ENCODE assay signal across 17 cellular contexts in the genomic region with DNA sequence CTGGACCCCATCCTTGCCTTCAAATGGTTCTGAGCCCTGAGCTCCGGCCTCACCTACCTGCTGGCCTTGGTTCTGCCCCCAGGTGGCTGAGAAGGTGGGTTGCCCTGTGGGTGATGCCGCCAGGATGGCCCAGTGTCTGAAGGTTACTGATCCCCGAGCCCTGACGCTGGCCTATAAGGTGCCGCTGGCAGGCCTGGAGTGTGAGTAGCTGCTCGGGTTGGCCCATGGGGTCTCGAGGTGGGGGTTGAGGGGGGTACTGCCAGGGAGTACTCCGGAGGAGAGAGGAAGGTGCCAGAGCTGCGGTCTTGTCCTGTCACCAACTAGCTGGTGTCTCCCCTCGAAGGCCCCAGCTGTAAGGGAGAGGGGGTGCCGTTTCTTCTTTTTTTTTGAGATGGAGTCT. TPM values are rescaled to one million over a fixed set of nuclear protein-coding genes. Genes with fewer than 3 reads are reported as not detected.
A peak's percentile ranks its signal among the peaks of the same experiment; 100 is the strongest.
DNase-seq lines count a peak whose midpoint lies in the region; ATAC-seq, FAIRE-seq and TF ChIP-seq lines count a peak whose summit lies in the region.
"Had no signal": no experiment of that assay in that cellular context is flagged by ENCODE, and none has a peak within 500 bp of the region (broad histone marks: within the 10 kb centered on the region; RNA-seq: fewer than 3 reads in every experiment).

No MANE protein-coding gene starts in this region.

- ATAC-seq in left ventricle myocardium superior (no peak), heart right ventricle (no peak), pancreas (peak in 2 of 4 donors; percentile 0 to 1)
- ATAC-seq: CD8-positive, alpha-beta T cell had no signal

- TF ChIP-seq CTCF in heart right ventricle (IDR thresholded peaks at IDR 0.05) (no peak), kidney (IDR thresholded peaks at IDR 0.05; ENCODE audit: borderline replicate concordance, extremely low read depth, insufficient read depth) (no peak), pancreas (IDR thresholded peaks at IDR 0.05) (no peak), suprapubic skin (IDR thresholded peaks at IDR 0.05) (no peak)

- H3K9ac ChIP-seq in kidney (ENCODE audit: low read length in 2 of 2), result no peak overlapping the region
- H3K9ac ChIP-seq: BLaER1 had no signal

- H3K4me1 ChIP-seq in heart right ventricle, result no peaks in the 10 kb centered on the region
- no peaks in the 10 kb centered on the region for H3K4me1 ChIP-seq in kidney (ENCODE audit: control insufficient read depth in 1 of 2, insufficient read depth in 1 of 2, low read depth in 1 of 2, low read length in 2 of 2)
- H3K4me1 ChIP-seq in pancreas, result no peaks in the 10 kb centered on the region
- no peaks in the 10 kb centered on the region for H3K4me1 ChIP-seq in suprapubic skin

- TF ChIP-seq EP300 in suprapubic skin (IDR thresholded peaks at IDR 0.05), result no peak

- DNase-seq in left ventricle myocardium superior, result peak; percentile 26
- no peak for DNase-seq in heart right ventricle
- DNase-seq in kidney, result peak; percentile 70
- DNase-seq in pancreas, result peak in 4 of 6 donors; percentile 65 to 87 (median 69)
- DNase-seq in suprapubic skin (ENCODE audit: low spot score in 2 of 2), result no peak
- no peak for DNase-seq in H4 (ENCODE audit: low spot score)
- no peak for DNase-seq in activated CD8-positive, alpha-beta memory T cell treated with anti-CD3 and anti-CD28 coated beads, Interleukin-2, amount 50 U/mL, for 48 hours
- DNase-seq: 8988T; Calu3; CD8-positive, alpha-beta T cell; DMS79 treated with DMSO at 0.1 percent for 48 hours; GF-D8; GOT3; H9 had no signal

- intact Hi-C loops in left ventricle myocardium superior (cut with micrococcal nuclease), result no loop called here
- intact Hi-C loops in heart right ventricle (cut with DNase I), result no loop called here
- intact Hi-C loops in kidney (cut with DNase I), result no loop called here
- intact Hi-C loops in pancreas (cut with DNase I), result no loop called here

- no peaks in the 10 kb centered on the region for H3K27me3 ChIP-seq in heart right ventricle
- no peaks in the 10 kb centered on the region for H3K27me3 ChIP-seq in pancreas
- H3K27me3 ChIP-seq in suprapubic skin, result no peaks in the 10 kb centered on the region
- H3K27me3 ChIP-seq: BLaER1 had no signal

- H3K4me3 ChIP-seq in heart right ventricle (no peak overlapping the region), kidney (ENCODE audit: low read length in 2 of 2) (no peak overlapping the region), pancreas (peak overlapping the region in 3 of 4 donors; percentile 49 to 61 (median 55)), suprapubic skin (no peak overlapping the region)
- H3K4me3 ChIP-seq: BLaER1 had no signal

- FAIRE-seq in kidney (lab: Jason Lieb, UNC) (no peak), pancreas (lab: Jason Lieb, UNC) (no peak)
- FAIRE-seq: HTR-8/SVneo had no signal

- H3K36me3 ChIP-seq in heart right ventricle (no peaks in the 10 kb centered on the region), kidney (ENCODE audit: control insufficient read depth in 1 of 2, insufficient read depth in 2 of 2, low read length in 2 of 2) (no peaks in the 10 kb centered on the region), pancreas (peaks cover 0 to 46% (median 20%) of the 10 kb centered on the region in 3 donors), suprapubic skin (no peaks in the 10 kb centered on the region)
- H3K36me3 ChIP-seq: BLaER1 had no signal

- 95% methylated on average over 11 of the region's 11 CpGs for WGBS in heart right ventricle, 2 donors
- 33 to 42% methylated on average over 11 of the region's 11 CpGs for WGBS in pancreas, 2 donors
- WGBS in suprapubic skin, result 95% methylated on average over 7 of the region's 11 CpGs

- TF ChIP-seq POLR2A in suprapubic skin (IDR thresholded peaks at IDR 0.05), result no peak

- no peaks in the 10 kb centered on the region for H3K9me3 ChIP-seq in heart right ventricle
- H3K9me3 ChIP-seq in kidney (ENCODE audit: control insufficient read depth in 1 of 2, low read length in 2 of 2), result no peaks in the 10 kb centered on the region
- no peaks in the 10 kb centered on the region for H3K9me3 ChIP-seq in pancreas
- no peaks in the 10 kb centered on the region for H3K9me3 ChIP-seq in suprapubic skin
- H3K9me3 ChIP-seq: BLaER1 had no signal

- H3K27ac ChIP-seq in heart right ventricle (no peak overlapping the region), kidney (ENCODE audit: low read depth in 2 of 2, low read length in 2 of 2) (no peak overlapping the region), pancreas (peak overlapping the region in 3 of 4 donors; percentile 66 to 86 (median 82)), suprapubic skin (no peak overlapping the region)
- H3K27ac ChIP-seq: BLaER1 had no signal

RNA-seq across cellular contexts. Expression of a gene that starts 5.2 kb away (rescaled TPM):
- total RNA-seq in left ventricle myocardium superior, result 7.2 TPM
- 10 to 100 TPM in 1 of 10 donors, 1 to 10 TPM in 9; 1.9 to 10.1 (median 2.8) TPM for total RNA-seq in heart right ventricle
- 1 to 10 TPM; 1.5 to 3.2 TPM for polyA plus RNA-seq in heart right ventricle
- 1.0 TPM for total RNA-seq in kidney
- 16.7 TPM for polyA plus RNA-seq in kidney (ENCODE audit: insufficient read depth, low read depth, low replicate concordance)
- total RNA-seq in pancreas, result over 10,000 TPM; 11,290 to 24,413 (median 19,239) TPM
- 1,000 to 10,000 TPM; 2,560 to 4,565 TPM for polyA plus RNA-seq in pancreas
- 10 to 100 TPM in 1 of 4 donors, 1 to 10 TPM in 3; 5.2 to 10.7 (median 5.9) TPM for total RNA-seq in suprapubic skin
- 0.06 and 0.14 TPM in 2 replicates for total RNA-seq in H4 (2014; rRNA removed; shearing (Covaris generic))
- polyA plus RNA-seq: CD14-positive monocyte had no signal

RNA-seq across cellular contexts. Expression of a gene that starts 36.2 kb away (rescaled TPM):
- total RNA-seq in left ventricle myocardium superior (60.8 TPM), heart right ventricle (10 to 100 TPM; 29.4 to 44.4 (median 35.2) TPM), kidney (47.7 TPM), pancreas (10 to 100 TPM; 17.4 to 33.0 (median 23.2) TPM), suprapubic skin (100 to 1,000 TPM in 1 of 4 donors, 10 to 100 TPM in 3; 55.8 to 103 (median 63.1) TPM)
- polyA plus RNA-seq in heart right ventricle (10 to 100 TPM; 41.5 to 79.1 TPM), kidney (ENCODE audit: insufficient read depth, low read depth, low replicate concordance) (38.0 TPM), pancreas (10 to 100 TPM; 67.2 to 68.5 TPM)
- total RNA-seq in H4 (2014; rRNA removed; shearing (Covaris generic)), result 52.5 and 54.6 TPM in 2 replicates

RNA-seq across cellular contexts. Expression of a gene that starts 54.0 kb away (rescaled TPM):
- total RNA-seq in left ventricle myocardium superior (33.1 TPM), heart right ventricle (10 to 100 TPM; 21.4 to 45.1 (median 28.1) TPM), kidney (43.3 TPM), pancreas (10 to 100 TPM; 16.1 to 31.9 (median 20.3) TPM), suprapubic skin (100 to 1,000 TPM; 173 to 244 (median 212) TPM)
- polyA plus RNA-seq in heart right ventricle (10 to 100 TPM; 15.6 to 40.5 TPM), kidney (ENCODE audit: insufficient read depth, low read depth, low replicate concordance) (13.0 TPM), pancreas (10 to 100 TPM; 56.0 to 69.7 TPM)
- 11.9 and 12.6 TPM in 2 replicates for total RNA-seq in H4 (2014; rRNA removed; shearing (Covaris generic))

Comparison
In these comparisons a context has a peak if more than half of its experiments do, and no peak if none do; other contexts are left out.
1. DNase-seq: peak in left ventricle myocardium superior (single experiment), kidney (single experiment) and pancreas (4 of 6); none in heart right ventricle (0 of 2), suprapubic skin (0 of 2), H4 (single experiment) and activated CD8-positive, alpha-beta memory T cell treated with anti-CD3 and anti-CD28 coated beads, Interleukin-2, amount 50 U/mL, for 48 hours (single experiment).
2. H3K27ac ChIP-seq: peak in pancreas (3 of 4); none in heart right ventricle (0 of 10), kidney (0 of 2) and suprapubic skin (single experiment).
3. H3K4me3 ChIP-seq: peak in pancreas (3 of 4); none in heart right ventricle (0 of 10), kidney (0 of 2) and suprapubic skin (single experiment).
4. RNA of a gene that starts 5.2 kb away (total RNA-seq): 11,290 to 24,413 TPM in pancreas; 7.2 TPM in left ventricle myocardium superior (single experiment), 5.2 to 10.7 TPM in suprapubic skin, 1.9 to 10.1 TPM in heart right ventricle, 1.0 TPM in kidney (single experiment) and 0.06 to 0.14 TPM in H4; every median in the first group is over 100 times any median in the second.